In genomic region chr3:48678566-48679380, GRCh38 we compare ENCODE assay signal across 16 cellular contexts. TPM values are rescaled to one million over a fixed set of nuclear protein-coding genes. Genes with fewer than 3 reads are reported as not detected.
"Had no signal": no experiment of that assay in that cellular context is flagged by ENCODE, and none has a peak within 500 bp of the region (broad histone marks: within the 10 kb centered on the region; RNA-seq: fewer than 3 reads in every experiment).

No MANE protein-coding gene starts in this region.

- H3K4me3 ChIP-seq: neural progenitor cell, right atrium auricular region, tibial nerve had no signal

- H3K9me3 ChIP-seq: right atrium auricular region, tibial nerve had no signal

- H2AFZ ChIP-seq: neural progenitor cell had no signal

- DNase-seq: activated CD4-positive, alpha-beta T cell treated with anti-CD3 and anti-CD28 coated beads, Interleukin-2, amount 50 U/mL, for 1 hour; activated gamma-delta T cell; activated naive CD8-positive, alpha-beta T cell treated with anti-CD3 and anti-CD28 coated beads, Interleukin-2, amount 10 ng/mL, durations not matched to agents 7 days and 5 days; activated T-cell treated with anti-CD3 and anti-CD28 coated beads, Interleukin-2, amount 50 U/mL, for 48 hours; anterior cingulate cortex; dermis blood vessel endothelial cell; erythroblast; left ventricle myocardium superior; small intestine had no signal

- H3K9ac ChIP-seq: neural progenitor cell had no signal

- H3K27me3 ChIP-seq: neural progenitor cell, right atrium auricular region, tibial nerve had no signal

- H3K4me1 ChIP-seq: neural progenitor cell had no signal

- H3K27ac ChIP-seq: neural progenitor cell, right atrium auricular region, tibial nerve had no signal

- H3K36me3 ChIP-seq: neural progenitor cell had no signal

- H3K4me2 ChIP-seq: neural progenitor cell had no signal

- ATAC-seq: left ventricle myocardium superior; stimulated activated effector memory CD8-positive, alpha-beta T cell treated with anti-CD3 and anti-CD28 coated beads, Interleukin-12 subunit alpha, Interleukin-12 subunit beta, amount 100 ng/mL, for 72 hours had no signal

RNA-seq across cellular contexts. Expression of gene TMEM89, which starts 57.2 kb away (rescaled TPM):
- total RNA-seq: activated naive CD8-positive, alpha-beta T cell treated with anti-CD3 and anti-CD28 coated beads, Interleukin-2, amount 10 ng/mL, durations not matched to agents 7 days and 5 days; cerebellum; dermis blood vessel endothelial cell; left ventricle myocardium superior; right atrium auricular region; subcutaneous adipose tissue; tibial nerve had no signal
- polyA plus RNA-seq: keratinocyte had no signal
